9 cellular contexts compared by ENCODE assay signal in genomic region chr19:5536337-5536894, GRCh38. TPM values are rescaled to one million over a fixed set of nuclear protein-coding genes. Genes with fewer than 3 reads are reported as not detected.
DNase-seq lines count a peak whose midpoint lies in the region; ATAC-seq and TF ChIP-seq lines count a peak whose summit lies in the region.
"Had no signal": no experiment of that assay in that cellular context is flagged by ENCODE, and none has a peak within 500 bp of the region (broad histone marks: within the 10 kb centered on the region; RNA-seq: fewer than 3 reads in every experiment).

No MANE protein-coding gene starts in this region.

- H3K9me3 Mint-ChIP-seq in activated CD4-positive, alpha-beta memory T cell treated with anti-CD3 and anti-CD28 coated beads, Interleukin-2, amount 10 ng/mL, durations not matched to agents 7 days and 5 days = peaks cover 18% of the 10 kb centered on the region

- TF ChIP-seq CTCF in fibroblast of lung (conservative IDR thresholded peaks at IDR 0.05 in 1 of 2, IDR thresholded peaks at IDR 0.05 in 1 of 2; ENCODE audit: low read depth in 1 of 2, low read length in 2 of 2) (no peak), Peyer's patch (IDR thresholded peaks at IDR 0.05) (no peak)

- H2BK120ac ChIP-seq in neuronal stem cell (ENCODE audit: low read depth, low read length) = peak overlapping the region; percentile 2

- peaks cover 4% of the 10 kb centered on the region for H3K36me3 Mint-ChIP-seq in activated CD4-positive, alpha-beta memory T cell treated with anti-CD3 and anti-CD28 coated beads, Interleukin-2, amount 10 ng/mL, durations not matched to agents 7 days and 5 days (ENCODE audit: low read depth)

- no peak overlapping the region for H3K4ac ChIP-seq in neuronal stem cell (ENCODE audit: low read length)

- H3K9me3 ChIP-seq in fibroblast of lung (ENCODE audit: control insufficient read depth, insufficient read depth, low read depth, low read length) = no peaks in the 10 kb centered on the region
- H3K9me3 ChIP-seq in neuronal stem cell (replicated peaks in 1 of 2; ENCODE audit: control insufficient read depth in 2 of 2, insufficient read depth in 1 of 2, low read depth in 1 of 2, low read length in 2 of 2) = peaks cover 6 to 20% of the 10 kb centered on the region in 2 donors
- H3K9me3 ChIP-seq in Peyer's patch = peaks cover 0 to 20% (median 5%) of the 10 kb centered on the region in 4 donors

- no peaks in the 10 kb centered on the region for H3K4me1 ChIP-seq in fibroblast of lung (ENCODE audit: control insufficient read depth, extremely low read depth, insufficient read depth, low read length)
- peaks cover 19 to 24% of the 10 kb centered on the region in 2 donors for H3K4me1 ChIP-seq in neuronal stem cell (ENCODE audit: control insufficient read depth in 2 of 2, insufficient read depth in 1 of 2, low read depth in 1 of 2, low read length in 2 of 2)
- no peaks in the 10 kb centered on the region for H3K4me1 ChIP-seq in Peyer's patch

- H3K4me3 ChIP-seq in fibroblast of lung (replicated peaks in 1 of 4; ENCODE audit: control extremely low read depth in 1 of 4, insufficient read depth in 1 of 4, low read depth in 3 of 4, low read length in 4 of 4) (no peak overlapping the region), neuronal stem cell (ENCODE audit: low read length in 2 of 2) (no peak overlapping the region), Peyer's patch (no peak overlapping the region)

- no peak overlapping the region for H3K14ac ChIP-seq in neuronal stem cell (ENCODE audit: low read length)

- no peaks in the 10 kb centered on the region for H3K79me2 ChIP-seq in fibroblast of lung (ENCODE audit: control insufficient read depth, insufficient read depth, low read length)

- WGBS in neuronal stem cell (ENCODE audit: extremely low coverage in 2 of 2, insufficient read length in 2 of 2, insufficient replicate concordance in 1 of 2), 2 donors = no CpG with 5 or more reads among the region's 38 CpGs

- H3K18ac ChIP-seq in neuronal stem cell (ENCODE audit: low read length) = peak overlapping the region; percentile 98

- H3K4me3 Mint-ChIP-seq in activated CD4-positive, alpha-beta memory T cell treated with anti-CD3 and anti-CD28 coated beads, Interleukin-2, amount 10 ng/mL, durations not matched to agents 7 days and 5 days = no peak overlapping the region
- H3K4me3 Mint-ChIP-seq: stimulated activated naive CD8-positive, alpha-beta T cell treated with anti-CD3 and anti-CD28 coated beads, Interleukin-15, amount 100 ng/mL, for 72 hours had no signal

- TF ChIP-seq POLR2A in Peyer's patch (IDR thresholded peaks at IDR 0.05) = no peak

- peak overlapping the region; percentile 78 for H4K8ac ChIP-seq in neuronal stem cell (ENCODE audit: low read depth, low read length)

- H2AFZ ChIP-seq in fibroblast of lung (ENCODE audit: low read length) (no peak overlapping the region), neuronal stem cell (ENCODE audit: low read length) (peak overlapping the region; percentile 68)

- peaks cover 4% of the 10 kb centered on the region for H3K27me3 Mint-ChIP-seq in activated CD4-positive, alpha-beta memory T cell treated with anti-CD3 and anti-CD28 coated beads, Interleukin-2, amount 10 ng/mL, durations not matched to agents 7 days and 5 days

- no peak overlapping the region for H3K27ac Mint-ChIP-seq in activated CD4-positive, alpha-beta memory T cell treated with anti-CD3 and anti-CD28 coated beads, Interleukin-2, amount 10 ng/mL, durations not matched to agents 7 days and 5 days
- H3K27ac Mint-ChIP-seq: stimulated activated naive CD8-positive, alpha-beta T cell treated with anti-CD3 and anti-CD28 coated beads, Interleukin-15, amount 100 ng/mL, for 72 hours had no signal

- H3K36me3 ChIP-seq in fibroblast of lung (ENCODE audit: control insufficient read depth, insufficient read depth, low read length) = no peaks in the 10 kb centered on the region
- H3K36me3 ChIP-seq in neuronal stem cell (replicated peaks in 1 of 2; ENCODE audit: control insufficient read depth in 2 of 2, insufficient read depth in 2 of 2, low read length in 2 of 2) = no peaks in the 10 kb centered on the region
- no peaks in the 10 kb centered on the region for H3K36me3 ChIP-seq in Peyer's patch

- CTCF ChIA-PET in activated CD4-positive, alpha-beta memory T cell treated with anti-CD3 and anti-CD28 coated beads, Interleukin-2, amount 10 ng/mL, durations not matched to agents 7 days and 5 days (lab: Charles Lee) = no interaction called here

- H4K20me1 ChIP-seq in fibroblast of lung (ENCODE audit: control insufficient read depth, extremely low read depth, insufficient read depth, low read length) = no peaks in the 10 kb centered on the region

- H2AK5ac ChIP-seq in neuronal stem cell (ENCODE audit: low read depth, low read length) = peak overlapping the region; percentile 78

- ATAC-seq in GM21786 (IDR thresholded peaks at IDR 0.05; ENCODE audit: unreplicated experiment) (no peak), GM18520 (IDR thresholded peaks at IDR 0.05; ENCODE audit: unreplicated experiment) (no peak)
- ATAC-seq: stimulated activated naive CD8-positive, alpha-beta T cell treated with anti-CD3 and anti-CD28 coated beads, Interleukin-15, amount 100 ng/mL, for 72 hours had no signal

- H3K9ac ChIP-seq in fibroblast of lung (ENCODE audit: insufficient read depth, low read length) (no peak overlapping the region), neuronal stem cell (ENCODE audit: low read depth, low read length, poor library complexity) (peak overlapping the region; percentile 12)

- H2BK15ac ChIP-seq in neuronal stem cell (ENCODE audit: low read length) = peak overlapping the region; percentile 62

- H3K27me3 ChIP-seq in fibroblast of lung (ENCODE audit: control insufficient read depth, insufficient read depth, low read length) = no peaks in the 10 kb centered on the region
- no peaks in the 10 kb centered on the region for H3K27me3 ChIP-seq in neuronal stem cell (ENCODE audit: control insufficient read depth in 3 of 3, insufficient read depth in 3 of 3, low read depth in 1 of 3, low read length in 3 of 3)
- H3K27me3 ChIP-seq in Peyer's patch = no peaks in the 10 kb centered on the region

- no peaks in the 10 kb centered on the region for H3K4me1 Mint-ChIP-seq in activated CD4-positive, alpha-beta memory T cell treated with anti-CD3 and anti-CD28 coated beads, Interleukin-2, amount 10 ng/mL, durations not matched to agents 7 days and 5 days
- H3K4me1 Mint-ChIP-seq: stimulated activated naive CD8-positive, alpha-beta T cell treated with anti-CD3 and anti-CD28 coated beads, Interleukin-15, amount 100 ng/mL, for 72 hours had no signal

- peak; percentile 1 for DNase-seq in DMS153 treated with DMSO at 0.1 percent for 48 hours (lab: John Stamatoyannopoulos, UW; ENCODE audit: unreplicated experiment)
- peak; percentile 65 to 84 for DNase-seq in NCI-H446 (lab: John Stamatoyannopoulos, UW)
- peak; percentile 5 to 72 for DNase-seq in fibroblast of lung (ENCODE audit: low read depth in 2 of 2)
- DNase-seq in neuronal stem cell (ENCODE audit: low spot score) = peak; percentile 85
- no peak for DNase-seq in activated CD4-positive, alpha-beta memory T cell treated with anti-CD3 and anti-CD28 coated beads, Interleukin-2, amount 10 ng/mL, durations not matched to agents 7 days and 5 days
- no peak for DNase-seq in Peyer's patch
- DNase-seq: stimulated activated naive CD8-positive, alpha-beta T cell treated with anti-CD3 and anti-CD28 coated beads, Interleukin-15, amount 100 ng/mL, for 72 hours had no signal

- H3K27ac ChIP-seq in fibroblast of lung (ENCODE audit: insufficient read depth, low read length) = no peak overlapping the region
- peak overlapping the region; percentile 92 for H3K27ac ChIP-seq in neuronal stem cell (replicated peaks; ENCODE audit: low read length)
- H3K27ac ChIP-seq in Peyer's patch = no peak overlapping the region

- H3K4me2 ChIP-seq in fibroblast of lung (ENCODE audit: extremely low read depth, insufficient read depth, low read length) (no peak overlapping the region), neuronal stem cell (ENCODE audit: insufficient read depth, low read length, poor library complexity, severe bottlenecking) (peak overlapping the region; percentile 67)

- H2BK12ac ChIP-seq in neuronal stem cell (ENCODE audit: low read length) = peak overlapping the region; percentile 89

- H4K91ac ChIP-seq in neuronal stem cell (ENCODE audit: low read depth, low read length, poor library complexity) = no peak overlapping the region

- no peak overlapping the region for H3K23ac ChIP-seq in neuronal stem cell (ENCODE audit: low read depth, low read length, poor library complexity)

- H2BK5ac ChIP-seq in neuronal stem cell (ENCODE audit: low read length) = peak overlapping the region; percentile 90

- no peaks in the 10 kb centered on the region for H3K79me1 ChIP-seq in neuronal stem cell (ENCODE audit: low read depth, low read length)

- POLR2A ChIA-PET in activated CD4-positive, alpha-beta memory T cell treated with anti-CD3 and anti-CD28 coated beads, Interleukin-2, amount 10 ng/mL, durations not matched to agents 7 days and 5 days (lab: Charles Lee) = no interaction called here

RNA-seq across cellular contexts. Expression of gene TINCR, which starts 31.3 kb away (rescaled TPM):
- total RNA-seq in fibroblast of lung (under 0.01 and 0.17 TPM in 2 replicates), Peyer's patch (1 to 10 TPM in 2 of 4 donors, under 1 TPM in 1, not detected in 1; 0.67 to 2.6 (median 1.2) TPM)
- polyA plus RNA-seq in fibroblast of lung = 0.02 and 0.06 TPM in 2 replicates
- polyA plus RNA-seq in fibroblast of lung (2012) = 0.05 TPM in 1 of 2 replicates, not detected in the other
- polyA minus RNA-seq in fibroblast of lung (ENCODE audit: low replicate concordance) = not detected in 2 replicates
- 7.6 TPM for polyA plus RNA-seq in neuronal stem cell (2013, experiment 1 of 2)
- 8.0 TPM for polyA plus RNA-seq in neuronal stem cell (2013, experiment 2 of 2)
- under 1 TPM; 0.38 to 0.53 TPM for total RNA-seq in activated CD4-positive, alpha-beta memory T cell treated with anti-CD3 and anti-CD28 coated beads, Interleukin-2, amount 10 ng/mL, durations not matched to agents 7 days and 5 days

Comparison
In these comparisons a context has a peak if more than half of its experiments do, and no peak if none do; other contexts are left out.
1. DNase-seq: peak in DMS153 treated with DMSO at 0.1 percent for 48 hours (single experiment), NCI-H446 (2 of 2), fibroblast of lung (2 of 2) and neuronal stem cell (single experiment); none in activated CD4-positive, alpha-beta memory T cell treated with anti-CD3 and anti-CD28 coated beads, Interleukin-2, amount 10 ng/mL, durations not matched to agents 7 days and 5 days (single experiment) and Peyer's patch (0 of 3).